ENCODE assay signal across 8 cellular contexts in genomic region chr1:39515417-39516086, GRCh38. TPM values are rescaled to one million over a fixed set of nuclear protein-coding genes. Genes with fewer than 3 reads are reported as not detected.
A peak's percentile ranks its signal among the peaks of the same experiment; 100 is the strongest.
DNase-seq lines count a peak whose midpoint lies in the region; ATAC-seq, FAIRE-seq and TF ChIP-seq lines count a peak whose summit lies in the region.
"Not testable (repeated sequence)": the region's sequence is repeated elsewhere in the genome, so short reads cannot be mapped to it uniquely, and the experiment has no call there.

No MANE protein-coding gene starts in this region.

- WGBS in iPS DF 6.9 (ENCODE audit: insufficient coverage, insufficient read length): no CpG with 5 or more reads among the region's 50 CpGs

- peak overlapping the region; percentile 66 for H2AFZ ChIP-seq in endothelial cell of umbilical vein (ENCODE audit: low read depth, low read length)
- H2AFZ ChIP-seq in osteoblast (ENCODE audit: low read length): not testable (repeated sequence)

- ATAC-seq in HG03280 (IDR thresholded peaks at IDR 0.05; ENCODE audit: unreplicated experiment): peak; percentile 18
- peak; percentile 38 for ATAC-seq in activated B cell treated with CpG ODN at 0.5 μM for 24 hours (ENCODE audit: low read depth)
- not testable (repeated sequence) for ATAC-seq in thoracic aorta (ENCODE audit: insufficient number of reproducible peaks, low FRiP score, low read depth)

- H4K20me1 ChIP-seq in endothelial cell of umbilical vein (replicated peaks; ENCODE audit: control insufficient read depth, extremely low read depth, insufficient read depth, low read length); osteoblast (ENCODE audit: insufficient read depth, low read length): not testable (repeated sequence)

- H3K27me3 Mint-ChIP-seq in activated B cell treated with CpG ODN at 0.5 μM for 24 hours; activated naive CD8-positive, alpha-beta T cell: not testable (repeated sequence)

- DNase-seq in GM04503 (ENCODE audit: low read depth) (peak; percentile 31), endothelial cell of umbilical vein (ENCODE audit: low read depth, low spot score) (peak; percentile 49), osteoblast (ENCODE audit: insufficient read length, low spot score, missing footprints) (peak; percentile 42)
- DNase-seq in activated B cell treated with CpG ODN at 0.5 μM for 24 hours; iPS DF 6.9 (ENCODE audit: low read depth, low spot score); thoracic aorta (ENCODE audit: low spot score): not testable (repeated sequence)

- not testable (repeated sequence) for H3K9me1 ChIP-seq in endothelial cell of umbilical vein (replicated peaks; ENCODE audit: control insufficient read depth, extremely low read depth, insufficient read depth, low read length)

- not testable (repeated sequence) for H3K4me1 Mint-ChIP-seq in activated B cell treated with CpG ODN at 0.5 μM for 24 hours; activated naive CD8-positive, alpha-beta T cell (ENCODE audit: low read depth)

- peak; percentile 99 for FAIRE-seq in endothelial cell of umbilical vein (lab: Jason Lieb, UNC)

- not testable (repeated sequence) for TF ChIP-seq POLR2A in endothelial cell of umbilical vein (IDR thresholded peaks at IDR 0.05; ENCODE audit: low read depth, low read length)

- H3K9ac ChIP-seq in endothelial cell of umbilical vein (replicated peaks; ENCODE audit: extremely low read depth, insufficient read depth, low read length): not testable (repeated sequence)

- peak overlapping the region; percentile 56 for H3K4me3 Mint-ChIP-seq in activated B cell treated with CpG ODN at 0.5 μM for 24 hours
- peak overlapping the region; percentile 73 for H3K4me3 Mint-ChIP-seq in activated naive CD8-positive, alpha-beta T cell

- not testable (repeated sequence) for H3K4me1 ChIP-seq in endothelial cell of umbilical vein (ENCODE audit: control insufficient read depth, extremely low read depth, insufficient read depth, low read length); iPS DF 6.9 (ENCODE audit: control insufficient read depth, insufficient read depth, low read length); osteoblast (ENCODE audit: insufficient read depth, low read length); thoracic aorta (ENCODE audit: control insufficient read depth in 1 of 2, low read depth in 2 of 2)

- TF ChIP-seq CTCF in activated B cell treated with CpG ODN at 0.5 μM for 24 hours (IDR thresholded peaks at IDR 0.05); endothelial cell of umbilical vein (IDR thresholded peaks at IDR 0.05; ENCODE audit: extremely low read depth in 1 of 2, insufficient read depth in 1 of 2, low read depth in 1 of 2, low read length in 2 of 2); osteoblast (IDR thresholded peaks at IDR 0.05; ENCODE audit: extremely low read depth, low read depth, low read length); thoracic aorta (IDR thresholded peaks at IDR 0.05): not testable (repeated sequence)

- intact Hi-C loops in activated B cell treated with CpG ODN at 0.5 μM for 24 hours (cut with micrococcal nuclease); endothelial cell of umbilical vein (cut with micrococcal nuclease): not testable (repeated sequence)

- H3K36me3 ChIP-seq in endothelial cell of umbilical vein (ENCODE audit: control insufficient read depth in 2 of 2, extremely low read depth in 1 of 2, insufficient read depth in 2 of 2, low read length in 2 of 2); iPS DF 6.9 (ENCODE audit: control insufficient read depth, insufficient read depth, low read length); osteoblast (ENCODE audit: insufficient read depth, low read length); thoracic aorta: not testable (repeated sequence)

- H3K27ac Mint-ChIP-seq in activated B cell treated with CpG ODN at 0.5 μM for 24 hours; activated naive CD8-positive, alpha-beta T cell: not testable (repeated sequence)

- not testable (repeated sequence) for H3K79me2 ChIP-seq in endothelial cell of umbilical vein (ENCODE audit: control insufficient read depth, insufficient read depth, low read length); osteoblast (ENCODE audit: insufficient read depth, low read length)

- not testable (repeated sequence) for H3K4me2 ChIP-seq in endothelial cell of umbilical vein (ENCODE audit: insufficient read depth, low read length); osteoblast (ENCODE audit: insufficient read depth, low read length)

- BruUV-seq in endothelial cell of umbilical vein (replicated peaks; lab: Mats Ljungman, UMichigan): TSS peak; percentile 37

- POLR2A ChIA-PET in activated B cell treated with CpG ODN at 0.5 μM for 24 hours (lab: Charles Lee); endothelial cell of umbilical vein (lab: Charles Lee): not testable (repeated sequence)

- CTCF ChIA-PET in activated B cell treated with CpG ODN at 0.5 μM for 24 hours (lab: Charles Lee); endothelial cell of umbilical vein (lab: Charles Lee): not testable (repeated sequence)

- not testable (repeated sequence) for H3K9me3 ChIP-seq in endothelial cell of umbilical vein (replicated peaks; ENCODE audit: control insufficient read depth, insufficient read depth, low read length); iPS DF 6.9 (ENCODE audit: control insufficient read depth, insufficient read depth, low read length); osteoblast (ENCODE audit: low read depth, low read length); thoracic aorta

- H3K4me3 ChIP-seq in endothelial cell of umbilical vein (replicated peaks in 1 of 3; ENCODE audit: insufficient read depth in 1 of 3, low read depth in 1 of 3, low read length in 3 of 3) (peak overlapping the region in 1 of 3 experiments; percentile 32), iPS DF 6.9 (ENCODE audit: low read length) (peak overlapping the region; percentile 3; the same call in 1 of the 2 replicates), osteoblast (ENCODE audit: insufficient read depth, low read length) (peak overlapping the region; percentile 42), thoracic aorta (peak overlapping the region; percentile 57)

- H3K27me3 ChIP-seq in endothelial cell of umbilical vein (ENCODE audit: control insufficient read depth in 2 of 2, insufficient read depth in 2 of 2, low read length in 2 of 2); iPS DF 6.9 (ENCODE audit: control insufficient read depth, insufficient read depth, low read length); osteoblast (ENCODE audit: insufficient read depth, low read length); thoracic aorta (replicated peaks; ENCODE audit: insufficient read depth): not testable (repeated sequence)

- not testable (repeated sequence) for H3K27ac ChIP-seq in endothelial cell of umbilical vein (ENCODE audit: insufficient read depth, low read depth, low read length); iPS DF 6.9 (ENCODE audit: low read length); osteoblast (ENCODE audit: low read depth, low read length); thoracic aorta

- H3K36me3 Mint-ChIP-seq in activated B cell treated with CpG ODN at 0.5 μM for 24 hours (ENCODE audit: low read depth); activated naive CD8-positive, alpha-beta T cell: not testable (repeated sequence)

- not testable (repeated sequence) for H3K9me3 Mint-ChIP-seq in activated B cell treated with CpG ODN at 0.5 μM for 24 hours; activated naive CD8-positive, alpha-beta T cell (ENCODE audit: low read depth)

- dilution Hi-C loops in endothelial cell of umbilical vein (cut with MboI; ENCODE audit: extremely low pct_ligation_motif_present, low sequenced_read_pairs): not testable (repeated sequence)

RNA-seq across cellular contexts. Expression of gene BMP8A, which starts 24.1 kb away (rescaled TPM):
- 0.20 TPM in 1 of 2 replicates, not detected in the other for total RNA-seq in activated B cell treated with CpG ODN at 0.5 μM for 24 hours
- 0.44 TPM in 1 of 2 replicates, not detected in the other for total RNA-seq in endothelial cell of umbilical vein
- polyA plus RNA-seq in endothelial cell of umbilical vein: 0.16 and 0.25 TPM in 2 replicates
- 0.05 and 0.16 TPM in 2 replicates for polyA plus RNA-seq in endothelial cell of umbilical vein (2011; cell fraction: cytosol; rRNA removed)
- 0.22 and 0.35 TPM in 2 replicates for polyA plus RNA-seq in endothelial cell of umbilical vein (2011; cell fraction: nucleus; rRNA removed)
- not detected in 2 replicates for polyA plus RNA-seq in endothelial cell of umbilical vein (2012)
- polyA minus RNA-seq in endothelial cell of umbilical vein: 0.28 TPM in 1 of 2 replicates, not detected in the other
- not detected for polyA minus RNA-seq in endothelial cell of umbilical vein (2011; cell fraction: cytosol; rRNA and poly(A)+ RNA removed)
- 0.67 TPM in 1 of 2 replicates, not detected in the other for polyA minus RNA-seq in endothelial cell of umbilical vein (2011; cell fraction: nucleus; rRNA and poly(A)+ RNA removed)
- total RNA-seq in osteoblast: 0.72 and 2.4 TPM in 2 replicates
- total RNA-seq in thoracic aorta: not detected
